Comparison of ENCODE assay signal across 7 cellular contexts in genomic region chr7:102425639-102426267, GRCh38. TPM values are rescaled to one million over a fixed set of nuclear protein-coding genes. Genes with fewer than 3 reads are reported as not detected.
DNase-seq lines count a peak whose midpoint lies in the region; ATAC-seq and TF ChIP-seq lines count a peak whose summit lies in the region.

No MANE protein-coding gene starts in this region.

- intact Hi-C loops in psoas muscle (cut with DNase I), result no loop called here

- peaks cover 5 to 35% of the 10 kb centered on the region in 2 donors for H3K36me3 ChIP-seq in duodenal mucosa (ENCODE audit: control insufficient read depth in 1 of 2, insufficient read depth in 2 of 2, low read length in 2 of 2)
- H3K36me3 ChIP-seq in psoas muscle (ENCODE audit: insufficient read depth in 1 of 2, low read depth in 1 of 2), result peaks cover 2 to 61% of the 10 kb centered on the region in 2 donors

- peaks cover 19 to 37% of the 10 kb centered on the region in 2 donors for H3K4me1 ChIP-seq in duodenal mucosa (ENCODE audit: control insufficient read depth in 1 of 2, insufficient read depth in 2 of 2, low read length in 2 of 2)
- H3K4me1 ChIP-seq in psoas muscle, result no peaks in the 10 kb centered on the region

- no peak for TF ChIP-seq CTCF in psoas muscle (IDR thresholded peaks at IDR 0.05)

- peak; percentile 75 for DNase-seq in GM19238 (ENCODE audit: insufficient read length, low spot score)
- DNase-seq in activated CD4-positive, alpha-beta T cell treated with anti-CD3 and anti-CD28 coated beads for 24 hours (ENCODE audit: low read depth in 2 of 2), result peak; percentile 66 to 72
- DNase-seq in psoas muscle, result peak; percentile 39 to 69
- no peak for DNase-seq in NCI-H1436 treated with DMSO at 0.1 percent for 48 hours (lab: John Stamatoyannopoulos, UW)
- DNase-seq in COLO668 (lab: John Stamatoyannopoulos, UW; ENCODE audit: unreplicated experiment), result no peak

- 66 to 70% (median 69%) methylated on average over 21 to 25 of the region's 25 CpGs for WGBS in psoas muscle, 3 donors

- H3K9me3 ChIP-seq in duodenal mucosa (ENCODE audit: control insufficient read depth in 1 of 2, low read length in 2 of 2) (no peaks in the 10 kb centered on the region), psoas muscle (no peaks in the 10 kb centered on the region)

- peak overlapping the region; percentile 92 for H3K27ac ChIP-seq in duodenal mucosa (ENCODE audit: low read depth, low read length)
- H3K27ac ChIP-seq in psoas muscle, result no peak overlapping the region

- H3K4me3 ChIP-seq in duodenal mucosa (ENCODE audit: low read depth in 1 of 2, low read length in 2 of 2) (peak overlapping the region; percentile 45 to 50), psoas muscle (no peak overlapping the region)

- peak; percentile 72 for ATAC-seq in HG03175 (IDR thresholded peaks at IDR 0.05; ENCODE audit: unreplicated experiment)
- ATAC-seq in psoas muscle, result peak; percentile 30 to 51 (median 34)

- H3K27me3 ChIP-seq in duodenal mucosa (ENCODE audit: control insufficient read depth in 1 of 2, insufficient read depth in 2 of 2, low read length in 2 of 2) (no peaks in the 10 kb centered on the region), psoas muscle (ENCODE audit: insufficient read depth in 3 of 3, low read length in 2 of 3) (no peaks in the 10 kb centered on the region)

- H3K9ac ChIP-seq in duodenal mucosa (ENCODE audit: low read depth in 1 of 2, low read length in 2 of 2), result peak overlapping the region; percentile 55 to 69

RNA-seq across cellular contexts. Expression of gene ORAI2, which starts 7.6 kb away (rescaled TPM):
- total RNA-seq in psoas muscle, result 1 to 10 TPM; 1.9 to 4.4 (median 2.9) TPM
- polyA plus RNA-seq in psoas muscle, result 1 to 10 TPM; 1.3 to 3.6 (median 1.5) TPM

RNA-seq across cellular contexts. Expression of gene PRKRIP1, which starts 29.6 kb away (rescaled TPM):
- 10 to 100 TPM in 3 of 4 donors, 1 to 10 TPM in 1; 9.7 to 20.1 (median 13.2) TPM for total RNA-seq in psoas muscle
- polyA plus RNA-seq in psoas muscle, result 10 to 100 TPM; 13.1 to 20.4 (median 15.9) TPM

RNA-seq across cellular contexts. Expression of gene ALKBH4, which starts 38.9 kb away (rescaled TPM):
- 1 to 10 TPM; 2.7 to 8.2 (median 6.5) TPM for total RNA-seq in psoas muscle
- polyA plus RNA-seq in psoas muscle, result 10 to 100 TPM in 1 of 3 donors, 1 to 10 TPM in 2; 8.4 to 11.1 (median 8.6) TPM

RNA-seq across cellular contexts. Expression of gene LRWD1, which starts 39.0 kb away (rescaled TPM):
- 10 to 100 TPM; 10.4 to 15.6 (median 12.5) TPM for total RNA-seq in psoas muscle
- 10 to 100 TPM; 19.6 to 40.9 (median 27.2) TPM for polyA plus RNA-seq in psoas muscle

RNA-seq across cellular contexts. Expression of gene POLR2J, which starts 53.0 kb away (rescaled TPM):
- 100 to 1,000 TPM in 1 of 4 donors, 10 to 100 TPM in 3; 55.9 to 101 (median 68.2) TPM for total RNA-seq in psoas muscle
- 100 to 1,000 TPM; 115 to 229 (median 166) TPM for polyA plus RNA-seq in psoas muscle

Comparison
In these comparisons a context has a peak if more than half of its experiments do, and no peak if none do; other contexts are left out.
1. DNase-seq: peak in GM19238 (single experiment), activated CD4-positive, alpha-beta T cell treated with anti-CD3 and anti-CD28 coated beads for 24 hours (2 of 2) and psoas muscle (2 of 2); none in NCI-H1436 treated with DMSO at 0.1 percent for 48 hours (single experiment) and COLO668 (single experiment).